Comparison of ENCODE assay signal across 1 cellular context in genomic region chr17:1109606-1110523, GRCh38.
TF ChIP-seq lines count a peak whose summit lies in the region.

No MANE protein-coding gene starts in this region.

TF ChIP-seq in HEK293, 187 proteins besides CTCF, POLR2A, EP300 and RAD21 (continued from another document):
- no peak for TF ChIP-seq ZNF580 (tag by site-specific recombination; IDR thresholded peaks at IDR 0.05)
TF ChIP-seq in HEK293: peak in this region for 29.
